8 cellular contexts compared by ENCODE assay signal in genomic region chr2:144515694-144516416, GRCh38. TPM values are rescaled to one million over a fixed set of nuclear protein-coding genes. Genes with fewer than 3 reads are reported as not detected.
DNase-seq lines count a peak whose midpoint lies in the region; ATAC-seq and TF ChIP-seq lines count a peak whose summit lies in the region.

No MANE protein-coding gene starts in this region.

- H3K36me3 ChIP-seq in GM06990 (ENCODE audit: control insufficient read depth, insufficient read depth, low read length) (no peaks in the 10 kb centered on the region), iPS-20b (ENCODE audit: insufficient read depth, low read depth, low read length) (no peaks in the 10 kb centered on the region), skeletal muscle tissue (ENCODE audit: control insufficient read depth in 3 of 3, insufficient read depth in 3 of 3, low read length in 3 of 3) (no peaks in the 10 kb centered on the region)

- DNase-seq in GM06990 (ENCODE audit: extremely low read depth, insufficient read length) (no peak), NCI-H2227 treated with DMSO at 0.1 percent for 48 hours (lab: John Stamatoyannopoulos, UW) (peak; percentile 27), amniotic epithelial cell (ENCODE audit: low read depth) (peak; percentile 88), T1000 (lab: John Stamatoyannopoulos, UW) (no peak)

- peaks cover 12% of the 10 kb centered on the region for H3K27me3 ChIP-seq in GM06990 (replicated peaks; ENCODE audit: control insufficient read depth, insufficient read depth, low read length)
- H3K27me3 ChIP-seq in iPS-20b (ENCODE audit: insufficient read depth, low read length): peaks cover 96% of the 10 kb centered on the region
- H3K27me3 ChIP-seq in skeletal muscle tissue (ENCODE audit: control insufficient read depth in 3 of 3, insufficient read depth in 3 of 3, low read length in 3 of 3): no peaks in the 10 kb centered on the region

- H3K4me1 ChIP-seq in iPS-20b (ENCODE audit: insufficient read depth, low read length): peaks cover 66% of the 10 kb centered on the region
- peaks cover 10 to 38% (median 24%) of the 10 kb centered on the region in 3 donors for H3K4me1 ChIP-seq in skeletal muscle tissue (ENCODE audit: control insufficient read depth in 3 of 3, insufficient read depth in 3 of 3, low read length in 3 of 3)

- H3K9me3 ChIP-seq in iPS-20b (ENCODE audit: insufficient read depth, low read depth, low read length) (no peaks in the 10 kb centered on the region), skeletal muscle tissue (ENCODE audit: control insufficient read depth in 3 of 3, low read length in 3 of 3) (no peaks in the 10 kb centered on the region)

- H3K27ac ChIP-seq in iPS-20b (ENCODE audit: low read length): no peak overlapping the region
- peak overlapping the region; percentile 96 for H3K27ac ChIP-seq in skeletal muscle tissue (ENCODE audit: low read depth, low read length)

- no peak for ATAC-seq in HG02763 (IDR thresholded peaks at IDR 0.05; ENCODE audit: unreplicated experiment)
- ATAC-seq in GM18870 (IDR thresholded peaks at IDR 0.05; ENCODE audit: unreplicated experiment): no peak

- H3K9ac ChIP-seq in iPS-20b (ENCODE audit: low read depth, low read length) (peak overlapping the region; percentile 66; the same call in 1 of the 2 replicates), skeletal muscle tissue (ENCODE audit: low read depth in 1 of 3, low read length in 3 of 3) (peak overlapping the region; percentile 86 to 92 (median 87))

- TF ChIP-seq CTCF in GM06990 (IDR thresholded peaks at IDR 0.05; ENCODE audit: insufficient read depth, low read length, poor library complexity, severe bottlenecking): no peak

- peak overlapping the region; percentile 65 for H3K4me3 ChIP-seq in GM06990 (replicated peaks; ENCODE audit: low read depth, low read length)
- H3K4me3 ChIP-seq in iPS-20b (ENCODE audit: low read length): peak overlapping the region; percentile 73
- H3K4me3 ChIP-seq in skeletal muscle tissue (ENCODE audit: low read length in 3 of 3): peak overlapping the region; percentile 78 to 84 (median 81)

RNA-seq across cellular contexts. Expression of gene ZEB2, which starts 4.1 kb away (rescaled TPM):
- 108 TPM for total RNA-seq in skeletal muscle tissue

Comparison
In these comparisons a context has a peak if more than half of its experiments do, and no peak if none do; other contexts are left out.
1. DNase-seq: peak in NCI-H2227 treated with DMSO at 0.1 percent for 48 hours (single experiment) and amniotic epithelial cell (single experiment); none in GM06990 (single experiment) and T1000 (single experiment).
2. Peak in every context shown above with its lines, with median percentiles within 50 percentile points of each other: H3K4me3 ChIP-seq.